ENCODE assay signal across 17 cellular contexts in the genomic region with DNA sequence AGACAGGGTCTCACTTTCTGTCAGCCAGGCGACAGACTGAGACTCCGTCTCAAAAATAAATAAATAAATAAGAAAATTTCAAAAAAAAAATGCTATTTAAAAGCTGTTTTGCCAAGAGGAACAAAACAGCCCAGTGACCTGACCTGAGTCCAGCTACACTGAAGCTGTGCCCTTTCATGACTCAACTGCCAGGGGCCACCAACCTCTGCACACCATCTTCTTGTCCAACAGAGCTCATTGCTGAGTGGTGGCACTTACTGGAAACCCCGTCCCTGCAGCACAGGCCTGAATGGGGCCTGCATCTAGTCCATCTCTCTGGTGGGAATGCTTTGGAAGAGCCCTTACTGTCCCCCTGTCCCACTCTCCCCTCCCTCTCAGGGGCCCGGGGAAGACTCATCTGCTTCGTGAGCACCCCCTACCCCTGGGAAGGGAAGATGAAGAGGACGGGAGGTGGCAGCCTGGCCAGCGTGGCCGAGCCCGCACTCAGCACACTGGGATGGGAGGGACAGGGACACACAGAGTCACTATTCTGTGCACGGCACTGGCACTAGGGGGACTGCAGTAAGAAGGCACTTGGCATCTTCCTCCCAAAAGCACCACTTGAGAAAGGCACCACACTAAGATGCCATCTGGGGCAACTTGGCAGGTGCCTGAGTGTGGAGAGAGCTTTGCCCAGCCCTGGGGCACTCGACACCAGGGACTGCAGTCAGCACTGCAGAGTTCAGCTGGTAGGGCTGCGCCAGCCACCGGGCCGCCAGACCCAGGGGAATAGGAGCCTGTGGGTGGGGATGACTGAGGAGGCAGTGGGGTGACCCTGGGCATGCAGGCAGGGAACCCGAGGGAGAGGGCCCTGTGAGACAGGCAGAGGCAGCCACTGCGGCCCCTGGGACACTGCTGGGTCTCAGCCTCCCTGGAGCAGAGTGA. TPM values are rescaled to one million over a fixed set of nuclear protein-coding genes. Genes with fewer than 3 reads are reported as not detected.
A peak's percentile ranks its signal among the peaks of the same experiment; 100 is the strongest.
DNase-seq lines count a peak whose midpoint lies in the region; ATAC-seq and TF ChIP-seq lines count a peak whose summit lies in the region.
"Had no signal": no experiment of that assay in that cellular context is flagged by ENCODE, and none has a peak within 500 bp of the region (broad histone marks: within the 10 kb centered on the region; RNA-seq: fewer than 3 reads in every experiment).

No MANE protein-coding gene starts in this region.

- H3K27me3 ChIP-seq in uterus = no peaks in the 10 kb centered on the region
- H3K27me3 ChIP-seq: hepatocyte had no signal

- H3K9me3 Mint-ChIP-seq in activated naive CD8-positive, alpha-beta T cell treated with anti-CD3 and anti-CD28 coated beads, Interleukin-2, amount 50 U/mL, for 24 hours = no peaks in the 10 kb centered on the region
- no peaks in the 10 kb centered on the region for H3K9me3 Mint-ChIP-seq in activated naive CD8-positive, alpha-beta T cell treated with anti-CD3 and anti-CD28 coated beads for 36 hours
- no peaks in the 10 kb centered on the region for H3K9me3 Mint-ChIP-seq in immature natural killer cell
- H3K9me3 Mint-ChIP-seq: CD8-positive, alpha-beta memory T cell; T-helper 2 cell treated with Interferon-gamma antibody and Interleukin-4, amounts not matched to agents 5 μg/mL and 100 μg/mL, for 36 hours had no signal

- peaks cover 65% of the 10 kb centered on the region for H3K4me1 Mint-ChIP-seq in activated naive CD8-positive, alpha-beta T cell treated with anti-CD3 and anti-CD28 coated beads, Interleukin-2, amount 50 U/mL, for 24 hours
- H3K4me1 Mint-ChIP-seq in activated naive CD8-positive, alpha-beta T cell treated with anti-CD3 and anti-CD28 coated beads for 36 hours = peaks cover 52% of the 10 kb centered on the region
- H3K4me1 Mint-ChIP-seq in immature natural killer cell = peaks cover 27 to 40% of the 10 kb centered on the region in 2 donors

- no peak for TF ChIP-seq CTCF in uterus (IDR thresholded peaks at IDR 0.05)

- no peaks in the 10 kb centered on the region for H3K36me3 ChIP-seq in uterus

- peaks cover 0 to 17% of the 10 kb centered on the region in 2 donors for H3K4me1 ChIP-seq in uterus

- no peaks in the 10 kb centered on the region for H3K9me3 ChIP-seq in uterus
- H3K9me3 ChIP-seq: mucosa of descending colon had no signal

- intact Hi-C loops in uterus (cut with DNase I; ENCODE audit: low total_unique reads) = loop anchor here (10.0 kb wide), 1 partner anchor 55 kb away; a partner anchor contains a TSS

- peaks cover 23% of the 10 kb centered on the region for H3K36me3 Mint-ChIP-seq in activated naive CD8-positive, alpha-beta T cell treated with anti-CD3 and anti-CD28 coated beads, Interleukin-2, amount 50 U/mL, for 24 hours (ENCODE audit: low read depth)
- H3K36me3 Mint-ChIP-seq in activated naive CD8-positive, alpha-beta T cell treated with anti-CD3 and anti-CD28 coated beads for 36 hours = peaks cover 13% of the 10 kb centered on the region
- H3K36me3 Mint-ChIP-seq in immature natural killer cell = no peaks in the 10 kb centered on the region

- DNase-seq in activated naive CD8-positive, alpha-beta T cell treated with anti-CD3 and anti-CD28 coated beads, Interleukin-2, amount 50 U/mL, for 24 hours = no peak
- no peak for DNase-seq in activated naive CD8-positive, alpha-beta T cell treated with anti-CD3 and anti-CD28 coated beads for 36 hours
- DNase-seq in cerebellum (ENCODE audit: low spot score) (peak; percentile 85), medulla oblongata (ENCODE audit: extremely low spot score) (peak; percentile 44), uterus (no peak), immature natural killer cell (no peak)
- DNase-seq: activated CD4-positive, CD25-positive, alpha-beta regulatory T cell treated with anti-CD3 and anti-CD28 coated beads, Interleukin-2, amount 50 U/mL, for 72 hours; activated gamma-delta T cell; kidney glomerular epithelial cell; NCI-H146 had no signal

- peak overlapping the region; percentile 64 for H3K27ac Mint-ChIP-seq in activated naive CD8-positive, alpha-beta T cell treated with anti-CD3 and anti-CD28 coated beads, Interleukin-2, amount 50 U/mL, for 24 hours
- no peak overlapping the region for H3K27ac Mint-ChIP-seq in activated naive CD8-positive, alpha-beta T cell treated with anti-CD3 and anti-CD28 coated beads for 36 hours
- no peak overlapping the region for H3K27ac Mint-ChIP-seq in immature natural killer cell
- H3K27ac Mint-ChIP-seq: T-helper 2 cell treated with Interferon-gamma antibody and Interleukin-4, amounts not matched to agents 5 μg/mL and 100 μg/mL, for 36 hours had no signal

- no peak for ATAC-seq in activated naive CD8-positive, alpha-beta T cell treated with anti-CD3 and anti-CD28 coated beads, Interleukin-2, amount 50 U/mL, for 24 hours
- ATAC-seq in GM19397 (IDR thresholded peaks at IDR 0.05; ENCODE audit: unreplicated experiment) = no peak
- no peak for ATAC-seq in HG03025 (IDR thresholded peaks at IDR 0.05; ENCODE audit: low FRiP score, unreplicated experiment)
- ATAC-seq: mucosa of descending colon had no signal

- no peak overlapping the region for H3K4me3 Mint-ChIP-seq in activated naive CD8-positive, alpha-beta T cell treated with anti-CD3 and anti-CD28 coated beads, Interleukin-2, amount 50 U/mL, for 24 hours
- H3K4me3 Mint-ChIP-seq in activated naive CD8-positive, alpha-beta T cell treated with anti-CD3 and anti-CD28 coated beads for 36 hours = no peak overlapping the region
- H3K4me3 Mint-ChIP-seq in immature natural killer cell = no peak overlapping the region
- H3K4me3 Mint-ChIP-seq: T-helper 2 cell treated with Interferon-gamma antibody and Interleukin-4, amounts not matched to agents 5 μg/mL and 100 μg/mL, for 36 hours had no signal

- no peaks in the 10 kb centered on the region for H3K27me3 Mint-ChIP-seq in activated naive CD8-positive, alpha-beta T cell treated with anti-CD3 and anti-CD28 coated beads, Interleukin-2, amount 50 U/mL, for 24 hours
- H3K27me3 Mint-ChIP-seq in activated naive CD8-positive, alpha-beta T cell treated with anti-CD3 and anti-CD28 coated beads for 36 hours = no peaks in the 10 kb centered on the region
- H3K27me3 Mint-ChIP-seq in immature natural killer cell (ENCODE audit: low read depth in 3 of 3) = peaks cover 0 to 4% (median 0%) of the 10 kb centered on the region in 3 donors
- H3K27me3 Mint-ChIP-seq: CD8-positive, alpha-beta memory T cell had no signal

- TF ChIP-seq POLR2A in uterus (IDR thresholded peaks at IDR 0.05) = no peak

- H3K4me3 ChIP-seq in uterus = no peak overlapping the region
- H3K4me3 ChIP-seq: hepatocyte, mucosa of descending colon, skin epidermis had no signal

- peak overlapping the region; percentile 13 to 33 for H3K27ac ChIP-seq in uterus
- H3K27ac ChIP-seq: hepatocyte had no signal

RNA-seq across cellular contexts. Expression of a gene that starts 13.5 kb away (rescaled TPM):
- total RNA-seq in activated naive CD8-positive, alpha-beta T cell treated with anti-CD3 and anti-CD28 coated beads for 36 hours = 10 to 100 TPM; 35.6 to 38.3 TPM
- 28.9 TPM for total RNA-seq in cerebellum
- total RNA-seq in uterus = 100 to 1,000 TPM in 1 of 4 donors, 10 to 100 TPM in 3; 35.2 to 309 (median 74.8) TPM
- 10 to 100 TPM; 13.0 to 24.8 (median 14.9) TPM for polyA plus RNA-seq in immature natural killer cell

RNA-seq across cellular contexts. Expression of a gene that starts 22.1 kb away (rescaled TPM):
- total RNA-seq in activated naive CD8-positive, alpha-beta T cell treated with anti-CD3 and anti-CD28 coated beads for 36 hours = 10 to 100 TPM; 55.6 to 57.0 TPM
- 36.3 TPM for total RNA-seq in cerebellum
- 10 to 100 TPM; 26.3 to 79.7 (median 58.0) TPM for total RNA-seq in uterus
- polyA plus RNA-seq in immature natural killer cell = 100 to 1,000 TPM; 175 to 297 (median 190) TPM

RNA-seq across cellular contexts. Expression of a gene that starts 52.9 kb away (rescaled TPM):
- 10 to 100 TPM in 1 of 2 experiments, 1 to 10 TPM in 1; 9.9 to 11.4 TPM for total RNA-seq in activated naive CD8-positive, alpha-beta T cell treated with anti-CD3 and anti-CD28 coated beads for 36 hours
- 4.4 TPM for total RNA-seq in cerebellum
- total RNA-seq in uterus = 1 to 10 TPM in 2 of 4 donors, not detected in 2; 3.2 to 4.2 TPM
- polyA plus RNA-seq in immature natural killer cell = 1 to 10 TPM; 3.2 to 7.7 (median 4.4) TPM

Comparison
In these comparisons a context has a peak if more than half of its experiments do, and no peak if none do; other contexts are left out.
1. DNase-seq: peak in cerebellum (single experiment) and medulla oblongata (single experiment); none in activated naive CD8-positive, alpha-beta T cell treated with anti-CD3 and anti-CD28 coated beads, Interleukin-2, amount 50 U/mL, for 24 hours (single experiment), activated naive CD8-positive, alpha-beta T cell treated with anti-CD3 and anti-CD28 coated beads for 36 hours (single experiment), uterus (0 of 2) and immature natural killer cell (0 of 3).